ENCODE assay signal across 23 cellular contexts in the genomic region with DNA sequence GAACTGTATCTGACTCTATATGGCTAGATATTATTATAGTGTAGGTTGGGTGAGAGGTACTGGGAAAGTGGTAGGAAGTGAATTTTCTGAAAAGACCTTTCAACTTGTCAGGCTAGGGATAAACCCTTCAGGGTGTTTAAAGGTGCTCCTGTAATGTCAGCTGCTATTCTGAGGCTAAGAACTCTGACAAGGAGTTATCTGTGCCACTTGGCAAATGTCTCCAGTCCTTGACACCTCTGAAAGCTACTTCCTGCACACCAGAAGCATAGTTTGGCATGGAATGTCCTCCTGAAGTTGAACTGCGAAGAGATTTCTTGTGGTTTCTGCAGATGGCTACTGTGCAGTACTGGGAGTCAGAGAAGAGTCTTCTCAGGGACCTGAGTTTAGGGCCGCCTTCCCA.
A peak's percentile ranks its signal among the peaks of the same experiment; 100 is the strongest.
DNase-seq lines count a peak whose midpoint lies in the region; ATAC-seq and TF ChIP-seq lines count a peak whose summit lies in the region.
"Had no signal": no experiment of that assay in that cellular context is flagged by ENCODE, and none has a peak within 500 bp of the region (broad histone marks: within the 10 kb centered on the region; RNA-seq: fewer than 3 reads in every experiment).

No MANE protein-coding gene starts in this region.

- H3K27me3 Mint-ChIP-seq in progenitor cell of endocrine pancreas (no peaks in the 10 kb centered on the region), immature natural killer cell (ENCODE audit: low read depth in 3 of 3) (peaks cover 0 to 2% (median 2%) of the 10 kb centered on the region in 3 donors)
- H3K27me3 Mint-ChIP-seq: B cell; CD4-positive, CD25-positive, alpha-beta regulatory T cell had no signal

- H3K4me3 ChIP-seq in cardiac muscle cell (no peak overlapping the region), right cardiac atrium (ENCODE audit: low read length) (no peak overlapping the region), AG10803 (ENCODE audit: low read length) (no peak overlapping the region), IMR-90 (ENCODE audit: insufficient read depth, low read depth, low read length) (no peak overlapping the region)
- H3K4me3 ChIP-seq: BLaER1, GM12878, GM23338 had no signal

- H3K27ac ChIP-seq in cardiac muscle cell (peak overlapping the region; percentile 85), right cardiac atrium (ENCODE audit: low read length) (no peak overlapping the region), IMR-90 (ENCODE audit: insufficient read depth, low read length) (no peak overlapping the region)
- H3K27ac ChIP-seq: BLaER1, C4-2B had no signal

- H4K8ac ChIP-seq in IMR-90 (ENCODE audit: low read depth in 2 of 2, low read length in 2 of 2): no peak overlapping the region

- no peak overlapping the region for H3K9ac ChIP-seq in IMR-90 (ENCODE audit: low read depth, low read length)
- H3K9ac ChIP-seq: BLaER1 had no signal

- H3K27ac Mint-ChIP-seq in progenitor cell of endocrine pancreas (peak overlapping the region; percentile 34), immature natural killer cell (no peak overlapping the region)
- H3K27ac Mint-ChIP-seq: B cell; CD4-positive, CD25-positive, alpha-beta regulatory T cell; CD8-positive, alpha-beta T cell; GM23338 had no signal

- intact Hi-C loops in right cardiac atrium (cut with DNase I) (no loop called here), IMR-90 (cut with micrococcal nuclease) (no loop called here)

- CTCF ChIA-PET in IMR-90 (lab: Yijun Ruan, JAX): interaction anchor here (0.6 to 1.2 kb wide), 2 partner anchors 24 to 276 kb away, joined by 4 read pairs; no protein-coding TSS in a partner anchor

- H2BK120ac ChIP-seq in IMR-90 (ENCODE audit: low read depth, low read length): no peak overlapping the region

- H2AK5ac ChIP-seq in IMR-90 (ENCODE audit: low read depth, low read length): no peak overlapping the region

- peaks cover 7% of the 10 kb centered on the region for H3K9me1 ChIP-seq in IMR-90 (ENCODE audit: insufficient read depth, low read length)

- ATAC-seq in right cardiac atrium: no peak
- ATAC-seq in IMR-90 (ENCODE audit: low read depth): no peak
- ATAC-seq: CD8-positive, alpha-beta T cell; GM12878; GM23338; HCT116 had no signal

- in situ Hi-C loops in IMR-90 (cut with MboI; ENCODE audit: low sequenced_read_pairs): no loop called here

- H3K36me3 ChIP-seq in cardiac muscle cell (no peaks in the 10 kb centered on the region), IMR-90 (ENCODE audit: control insufficient read depth, insufficient read depth, low read length) (no peaks in the 10 kb centered on the region)
- H3K36me3 ChIP-seq: BLaER1 had no signal

- H3K27me3 ChIP-seq in cardiac muscle cell: no peaks in the 10 kb centered on the region
- H3K27me3 ChIP-seq in right cardiac atrium (ENCODE audit: control insufficient read depth, insufficient read depth): no peaks in the 10 kb centered on the region
- no peaks in the 10 kb centered on the region for H3K27me3 ChIP-seq in IMR-90 (ENCODE audit: control insufficient read depth, insufficient read depth, low read length)
- H3K27me3 ChIP-seq: BLaER1 had no signal

- no TSS peak for BruUV-seq in IMR-90 (replicated peaks; lab: Mats Ljungman, UMichigan)

- no peak overlapping the region for H2BK15ac ChIP-seq in IMR-90 (ENCODE audit: low read depth, low read length)

- H4K5ac ChIP-seq in IMR-90 (ENCODE audit: low read depth, low read length): no peak overlapping the region; the same call in 1 of the 2 replicates

- peaks cover 5% of the 10 kb centered on the region for H3K36me3 Mint-ChIP-seq in progenitor cell of endocrine pancreas (ENCODE audit: insufficient read depth)
- peaks cover 5 to 19% (median 12%) of the 10 kb centered on the region in 3 donors for H3K36me3 Mint-ChIP-seq in immature natural killer cell

- H2AFZ ChIP-seq in IMR-90 (replicated peaks; ENCODE audit: low read length, poor library complexity): no peak overlapping the region
- H2AFZ ChIP-seq: GM23338 had no signal

- no peak for DNase-seq in cardiac muscle cell (ENCODE audit: low read depth in 1 of 2, low spot score in 1 of 2)
- no peak for DNase-seq in right cardiac atrium
- DNase-seq in AG10803 (ENCODE audit: low read depth): peak; percentile 25
- DNase-seq in IMR-90: no peak
- DNase-seq in progenitor cell of endocrine pancreas (ENCODE audit: low spot score, unreplicated experiment): no peak
- DNase-seq in A172 (ENCODE audit: low spot score): no peak
- no peak for DNase-seq in NCI-H774 (lab: John Stamatoyannopoulos, UW)
- DNase-seq in immature natural killer cell: no peak
- DNase-seq: 8988T; Caco-2; CD4-positive, CD25-positive, alpha-beta regulatory T cell; CD8-positive, alpha-beta T cell; DMS153; DND-41; EL; GDM1; H9 had no signal

- no peak overlapping the region for H3K14ac ChIP-seq in IMR-90 (replicated peaks; ENCODE audit: low read depth, low read length)

- dilution Hi-C loops in IMR-90 (cut with HindIII; ENCODE audit: low sequenced_read_pairs, unreplicated experiment): no loop called here

- WGBS in right cardiac atrium: 88% methylated on average over 2 of the region's 2 CpGs
- no CpG with 5 or more reads among the region's 2 CpGs for whole genome bisulfite sequencing in IMR-90 (ENCODE audit: extremely low coverage in 2 of 2, insufficient read length in 1 of 2), 2 experiments

- H3K4me3 Mint-ChIP-seq in progenitor cell of endocrine pancreas (ENCODE audit: low read depth): no peak overlapping the region
- H3K4me3 Mint-ChIP-seq in immature natural killer cell: no peak overlapping the region
- H3K4me3 Mint-ChIP-seq: B cell; CD4-positive, CD25-positive, alpha-beta regulatory T cell; CD8-positive, alpha-beta T cell; GM23338; H9 had no signal

- no peak for TF ChIP-seq RAD21 in IMR-90 (IDR thresholded peaks at IDR 0.05; ENCODE audit: low read length)

- H3K9me3 Mint-ChIP-seq in progenitor cell of endocrine pancreas (ENCODE audit: low read depth) (no peaks in the 10 kb centered on the region), immature natural killer cell (no peaks in the 10 kb centered on the region)
- H3K9me3 Mint-ChIP-seq: CD4-positive, CD25-positive, alpha-beta regulatory T cell; CD8-positive, alpha-beta T cell; GM23338; H9 had no signal

- H2AK9ac ChIP-seq in IMR-90 (replicated peaks; ENCODE audit: low read depth, low read length, poor library complexity): no peak overlapping the region

- 0 out of 2 replicates have a peak overlapping the region, but pooled peaks have one; percentile 5 for H3K4ac ChIP-seq in IMR-90 (ENCODE audit: low read depth, low read length)

- H3K4me1 ChIP-seq in cardiac muscle cell (ENCODE audit: low read depth) (peaks cover 62% of the 10 kb centered on the region), right cardiac atrium (ENCODE audit: control insufficient read depth, insufficient read depth, low read length) (no peaks in the 10 kb centered on the region), IMR-90 (ENCODE audit: control insufficient read depth, insufficient read depth, low read length) (peaks cover 9% of the 10 kb centered on the region)
- H3K4me1 ChIP-seq: BLaER1, Caco-2 had no signal

- no peak overlapping the region for H3K4me2 ChIP-seq in IMR-90 (ENCODE audit: low read depth, low read length)
- H3K4me2 ChIP-seq: BLaER1, GM23338 had no signal

- no peak overlapping the region for H3K56ac ChIP-seq in IMR-90 (ENCODE audit: extremely low read depth, insufficient read depth, low read length)

- H3K18ac ChIP-seq in IMR-90 (ENCODE audit: low read depth, low read length): no peak overlapping the region

- H4K91ac ChIP-seq in IMR-90 (ENCODE audit: insufficient read depth, low read depth, low read length): no peak overlapping the region; the same call in 1 of the 2 replicates

- no peaks in the 10 kb centered on the region for H4K20me1 ChIP-seq in IMR-90 (ENCODE audit: insufficient read depth, low read length)
- H4K20me1 ChIP-seq: BLaER1 had no signal

- POLR2A ChIA-PET in IMR-90 (lab: Charles Lee; ENCODE audit: unreplicated experiment): no interaction called here

- H2BK5ac ChIP-seq in IMR-90 (ENCODE audit: low read depth, low read length, poor library complexity, severe bottlenecking): no peak overlapping the region

- no peak for TF ChIP-seq POLR2A in IMR-90 (IDR thresholded peaks at IDR 0.05; ENCODE audit: low read depth, low read length)

- no peaks in the 10 kb centered on the region for H3K9me3 ChIP-seq in cardiac muscle cell (ENCODE audit: low read depth)
- no peaks in the 10 kb centered on the region for H3K9me3 ChIP-seq in right cardiac atrium (ENCODE audit: control insufficient read depth, low read length)
- H3K9me3 ChIP-seq in IMR-90 (ENCODE audit: control insufficient read depth, insufficient read depth, low read length): no peaks in the 10 kb centered on the region
- H3K9me3 ChIP-seq: BLaER1, Caco-2 had no signal

- H3K23ac ChIP-seq in IMR-90 (ENCODE audit: low read depth, low read length): no peak overlapping the region

- TF ChIP-seq CTCF in cardiac muscle cell (IDR thresholded peaks at IDR 0.05; ENCODE audit: low read depth, low read length) (no peak), AG10803 (conservative IDR thresholded peaks at IDR 0.05; ENCODE audit: low read length) (no peak), IMR-90 (conservative IDR thresholded peaks at IDR 0.05; ENCODE audit: low read depth, low read length) (no peak), progenitor cell of endocrine pancreas (IDR thresholded peaks at IDR 0.05; ENCODE audit: unreplicated experiment) (no peak)

- no peaks in the 10 kb centered on the region; a peak in 1 of 4 replicates for H3K79me1 ChIP-seq in IMR-90 (ENCODE audit: low read depth in 1 of 2, low read length in 2 of 2)

- H3K4me1 Mint-ChIP-seq in progenitor cell of endocrine pancreas (ENCODE audit: low read depth) (peaks cover 34% of the 10 kb centered on the region), immature natural killer cell (no peaks in the 10 kb centered on the region)
- H3K4me1 Mint-ChIP-seq: B cell; CD4-positive, CD25-positive, alpha-beta regulatory T cell had no signal

- H2BK20ac ChIP-seq in IMR-90 (ENCODE audit: low read depth, low read length): no peak overlapping the region

TF ChIP-seq in IMR-90, 13 proteins besides CTCF, POLR2A, EP300 and RAD21 (continues in another document):
- no peak for TF ChIP-seq BHLHE40 (IDR thresholded peaks at IDR 0.05; ENCODE audit: low read depth, low read length)
- TF ChIP-seq NFE2L2 (IDR thresholded peaks at IDR 0.05; ENCODE audit: low read depth, low read length): no peak
- no peak for TF ChIP-seq FOS (IDR thresholded peaks at IDR 0.05; ENCODE audit: low read depth, low read length)
- no peak for TF ChIP-seq MAZ (IDR thresholded peaks at IDR 0.05; ENCODE audit: borderline replicate concordance, low read depth, low read length)
- TF ChIP-seq, protein P1, sequence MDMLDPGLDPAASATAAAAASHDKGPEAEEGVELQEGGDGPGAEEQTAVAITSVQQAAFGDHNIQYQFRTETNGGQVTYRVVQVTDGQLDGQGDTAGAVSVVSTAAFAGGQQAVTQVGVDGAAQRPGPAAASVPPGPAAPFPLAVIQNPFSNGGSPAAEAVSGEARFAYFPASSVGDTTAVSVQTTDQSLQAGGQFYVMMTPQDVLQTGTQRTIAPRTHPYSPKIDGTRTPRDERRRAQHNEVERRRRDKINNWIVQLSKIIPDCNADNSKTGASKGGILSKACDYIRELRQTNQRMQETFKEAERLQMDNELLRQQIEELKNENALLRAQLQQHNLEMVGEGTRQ (IDR thresholded peaks at IDR 0.05; ENCODE audit: low read depth, low read length): no peak
- no peak for TF ChIP-seq MXI1 (IDR thresholded peaks at IDR 0.05; ENCODE audit: borderline replicate concordance, low read depth, low read length)
- TF ChIP-seq RCOR1 (IDR thresholded peaks at IDR 0.05; ENCODE audit: insufficient replicate concordance, low read length): no peak
